8 cellular contexts compared by ENCODE assay signal in genomic region chr11:102316505-102316904, GRCh38. TPM values are rescaled to one million over a fixed set of nuclear protein-coding genes. Genes with fewer than 3 reads are reported as not detected.
A peak's percentile ranks its signal among the peaks of the same experiment; 100 is the strongest.
DNase-seq lines count a peak whose midpoint lies in the region; ATAC-seq and TF ChIP-seq lines count a peak whose summit lies in the region.

No MANE protein-coding gene starts in this region.

- no peak for DNase-seq in A673 (ENCODE audit: low spot score)
- peak; percentile 36 for DNase-seq in HT-29 (ENCODE audit: low spot score)
- no peak for DNase-seq in activated naive CD8-positive, alpha-beta T cell treated with anti-CD3 and anti-CD28 coated beads, Interleukin-2, amount 50 U/mL, for 24 hours
- no peak for DNase-seq in natural killer cell
- DNase-seq in SW 1271 (lab: John Stamatoyannopoulos, UW): no peak
- DNase-seq in endothelial cell (ENCODE audit: low spot score): no peak

- no peaks in the 10 kb centered on the region for H3K9me3 Mint-ChIP-seq in activated naive CD8-positive, alpha-beta T cell treated with anti-CD3 and anti-CD28 coated beads, Interleukin-2, amount 50 U/mL, for 24 hours
- no peaks in the 10 kb centered on the region for H3K9me3 Mint-ChIP-seq in natural killer cell
- H3K9me3 Mint-ChIP-seq in endothelial cell (ENCODE audit: unreplicated experiment): no peaks in the 10 kb centered on the region

- CTCF ChIA-PET in A673 (lab: Charles Lee): interaction anchor here (0.8 kb wide), 1 partner anchor 255 kb away, joined by 9 read pairs; no protein-coding TSS in a partner anchor

- no peak overlapping the region for H3K27ac ChIP-seq in A673 (ENCODE audit: low read depth, low read length, poor library complexity, severe bottlenecking)

- peak overlapping the region; percentile 96 for H3K27ac Mint-ChIP-seq in activated naive CD8-positive, alpha-beta T cell treated with anti-CD3 and anti-CD28 coated beads, Interleukin-2, amount 50 U/mL, for 24 hours
- H3K27ac Mint-ChIP-seq in natural killer cell (peak overlapping the region; percentile 96 to 97), endothelial cell (ENCODE audit: unreplicated experiment) (no peak overlapping the region)

- no peak overlapping the region for H3K4me3 ChIP-seq in A673 (ENCODE audit: low read depth, low read length, poor library complexity, severe bottlenecking)

- POLR2A ChIA-PET in A673 (lab: Charles Lee; ENCODE audit: low non-redundant PET): no interaction called here

- peaks cover 79% of the 10 kb centered on the region for H3K4me1 Mint-ChIP-seq in activated naive CD8-positive, alpha-beta T cell treated with anti-CD3 and anti-CD28 coated beads, Interleukin-2, amount 50 U/mL, for 24 hours
- H3K4me1 Mint-ChIP-seq in natural killer cell: peaks cover 55% of the 10 kb centered on the region in 2 donors
- H3K4me1 Mint-ChIP-seq in endothelial cell (ENCODE audit: unreplicated experiment): peaks cover 9% of the 10 kb centered on the region

- H3K4me3 Mint-ChIP-seq in activated naive CD8-positive, alpha-beta T cell treated with anti-CD3 and anti-CD28 coated beads, Interleukin-2, amount 50 U/mL, for 24 hours: peak overlapping the region; percentile 96
- H3K4me3 Mint-ChIP-seq in natural killer cell: peak overlapping the region; percentile 95
- no peak overlapping the region for H3K4me3 Mint-ChIP-seq in endothelial cell (ENCODE audit: unreplicated experiment)

- H3K36me3 ChIP-seq in A673 (ENCODE audit: insufficient read depth, low read length, poor library complexity, severe bottlenecking): no peaks in the 10 kb centered on the region

- intact Hi-C loops in A673 (cut with micrococcal nuclease; ENCODE audit: unreplicated experiment) (no loop called here), natural killer cell (cut with micrococcal nuclease) (no loop called here)

- H3K27me3 Mint-ChIP-seq in activated naive CD8-positive, alpha-beta T cell treated with anti-CD3 and anti-CD28 coated beads, Interleukin-2, amount 50 U/mL, for 24 hours: peaks cover 4% of the 10 kb centered on the region
- H3K27me3 Mint-ChIP-seq in natural killer cell (ENCODE audit: low read depth in 2 of 2) (no peaks in the 10 kb centered on the region), endothelial cell (ENCODE audit: unreplicated experiment) (no peaks in the 10 kb centered on the region)

- H3K4me1 ChIP-seq in A673 (ENCODE audit: insufficient read depth, low read length, poor library complexity, severe bottlenecking): peaks cover 17% of the 10 kb centered on the region

- H3K27me3 ChIP-seq in A673 (replicated peaks; ENCODE audit: insufficient read depth, low read depth, low read length, poor library complexity): no peaks in the 10 kb centered on the region

- no peak for TF ChIP-seq CTCF in A673 (conservative IDR thresholded peaks at IDR 0.05; ENCODE audit: low read depth, low read length)
- no peak for TF ChIP-seq CTCF in natural killer cell (IDR thresholded peaks at IDR 0.05)
- no peak for TF ChIP-seq CTCF in endothelial cell (IDR thresholded peaks at IDR 0.05; ENCODE audit: unreplicated experiment)

- peaks cover 41% of the 10 kb centered on the region for H3K36me3 Mint-ChIP-seq in activated naive CD8-positive, alpha-beta T cell treated with anti-CD3 and anti-CD28 coated beads, Interleukin-2, amount 50 U/mL, for 24 hours (ENCODE audit: low read depth)
- no peaks in the 10 kb centered on the region for H3K36me3 Mint-ChIP-seq in natural killer cell
- no peaks in the 10 kb centered on the region for H3K36me3 Mint-ChIP-seq in endothelial cell (ENCODE audit: low read depth, unreplicated experiment)

- no peak for ATAC-seq in activated naive CD8-positive, alpha-beta T cell treated with anti-CD3 and anti-CD28 coated beads, Interleukin-2, amount 50 U/mL, for 24 hours
- ATAC-seq in natural killer cell: no peak
- no peak for ATAC-seq in GM18907 (IDR thresholded peaks at IDR 0.05; ENCODE audit: unreplicated experiment)
- ATAC-seq in GM21515 (IDR thresholded peaks at IDR 0.05; ENCODE audit: unreplicated experiment): no peak

- BruUV-seq in A673 (replicated peaks; lab: Mats Ljungman, UMichigan): TSS peak; percentile 96

- H3K9me3 ChIP-seq in A673 (ENCODE audit: low read depth, low read length, poor library complexity, severe bottlenecking): no peaks in the 10 kb centered on the region

RNA-seq across cellular contexts. Expression of gene BIRC3, which starts 0.8 kb away (rescaled TPM):
- total RNA-seq in A673 (2021) (2.5 and 2.8 TPM in 2 replicates), natural killer cell (10 to 100 TPM; 14.2 to 92.3 (median 20.1) TPM), endothelial cell (ENCODE audit: unreplicated experiment) (0.08 TPM)
- 0.94 and 1.4 TPM in 2 replicates for total RNA-seq in HT-29 (2014; rRNA removed; shearing (Covaris generic))

RNA-seq across cellular contexts. Expression of gene BIRC2, which starts 30.5 kb away (rescaled TPM):
- total RNA-seq in A673 (2021) (32.0 and 36.3 TPM in 2 replicates), natural killer cell (100 to 1,000 TPM in 2 of 3 donors, 10 to 100 TPM in 1; 92.2 to 146 (median 111) TPM), endothelial cell (ENCODE audit: unreplicated experiment) (53.1 TPM)
- total RNA-seq in HT-29 (2014; rRNA removed; shearing (Covaris generic)): 14.8 and 16.1 TPM in 2 replicates
